17 cellular contexts compared by ENCODE assay signal in genomic region chr4:139728840-139729239, GRCh38.
DNase-seq lines count a peak whose midpoint lies in the region; ATAC-seq and TF ChIP-seq lines count a peak whose summit lies in the region.
"Had no signal": no experiment of that assay in that cellular context is flagged by ENCODE, and none has a peak within 500 bp of the region (broad histone marks: within the 10 kb centered on the region; RNA-seq: fewer than 3 reads in every experiment).

No MANE protein-coding gene starts in this region.

- no peak overlapping the region for H3K27ac ChIP-seq in psoas muscle
- H3K27ac ChIP-seq: 22Rv1, parathyroid adenoma, thoracic aorta had no signal

- peaks cover 2% of the 10 kb centered on the region for H3K4me1 ChIP-seq in psoas muscle

- H3K27ac Mint-ChIP-seq in endothelial cell (ENCODE audit: unreplicated experiment) (peak overlapping the region; percentile 22), type B pancreatic cell (peak overlapping the region; percentile 88)
- H3K27ac Mint-ChIP-seq: activated CD4-positive, alpha-beta T cell treated with anti-CD3 and anti-CD28 coated beads, Interleukin-2, amount 10 ng/mL, durations not matched to agents 7 days and 5 days had no signal

- no peaks in the 10 kb centered on the region for H3K9me3 Mint-ChIP-seq in endothelial cell (ENCODE audit: unreplicated experiment)
- H3K9me3 Mint-ChIP-seq in type B pancreatic cell = no peaks in the 10 kb centered on the region
- H3K9me3 Mint-ChIP-seq: activated CD4-positive, alpha-beta T cell treated with anti-CD3 and anti-CD28 coated beads, Interleukin-2, amount 10 ng/mL, durations not matched to agents 7 days and 5 days had no signal

- no peaks in the 10 kb centered on the region for H3K27me3 ChIP-seq in psoas muscle (ENCODE audit: insufficient read depth in 3 of 3, low read length in 2 of 3)

- H3K4me3 Mint-ChIP-seq in endothelial cell (ENCODE audit: unreplicated experiment) (peak overlapping the region; percentile 34), type B pancreatic cell (no peak overlapping the region)
- H3K4me3 Mint-ChIP-seq: activated CD4-positive, alpha-beta T cell treated with anti-CD3 and anti-CD28 coated beads, Interleukin-2, amount 10 ng/mL, durations not matched to agents 7 days and 5 days had no signal

- peaks cover 0 to 7% of the 10 kb centered on the region in 2 donors for H3K36me3 ChIP-seq in psoas muscle (ENCODE audit: insufficient read depth in 1 of 2, low read depth in 1 of 2)

- H3K27me3 Mint-ChIP-seq in endothelial cell (ENCODE audit: unreplicated experiment) = peaks cover 11% of the 10 kb centered on the region
- H3K27me3 Mint-ChIP-seq in type B pancreatic cell = no peaks in the 10 kb centered on the region

- H3K36me3 Mint-ChIP-seq in endothelial cell (ENCODE audit: low read depth, unreplicated experiment) (peaks cover 19% of the 10 kb centered on the region), type B pancreatic cell (peaks cover 11% of the 10 kb centered on the region)

- no peaks in the 10 kb centered on the region for H3K9me3 ChIP-seq in psoas muscle
- H3K9me3 ChIP-seq: thoracic aorta had no signal

- H3K4me1 Mint-ChIP-seq in endothelial cell (ENCODE audit: unreplicated experiment) = peaks cover 40% of the 10 kb centered on the region
- H3K4me1 Mint-ChIP-seq in type B pancreatic cell (ENCODE audit: unreplicated experiment) = peaks cover 39% of the 10 kb centered on the region
- H3K4me1 Mint-ChIP-seq: activated CD4-positive, alpha-beta T cell treated with anti-CD3 and anti-CD28 coated beads, Interleukin-2, amount 10 ng/mL, durations not matched to agents 7 days and 5 days had no signal

- WGBS in psoas muscle, 3 donors = 92 to 93% (median 92%) methylated on average over 3 of the region's 3 CpGs

- H3K4me3 ChIP-seq in psoas muscle = no peak overlapping the region
- H3K4me3 ChIP-seq: thoracic aorta had no signal

- ATAC-seq in psoas muscle (no peak), GM18517 (IDR thresholded peaks at IDR 0.05; ENCODE audit: unreplicated experiment) (no peak)
- ATAC-seq: left ventricle myocardium superior had no signal

- TF ChIP-seq CTCF in endothelial cell (IDR thresholded peaks at IDR 0.05; ENCODE audit: unreplicated experiment) = no peak
- no peak for TF ChIP-seq CTCF in type B pancreatic cell (conservative IDR thresholded peaks at IDR 0.05)
- no peak for TF ChIP-seq CTCF in psoas muscle (IDR thresholded peaks at IDR 0.05)

- intact Hi-C loops in posterior cingulate gyrus (cut with DNase I) = no loop called here
- intact Hi-C loops in psoas muscle (cut with DNase I) = no loop called here

- DNase-seq in NCI-H2227 (lab: John Stamatoyannopoulos, UW; ENCODE audit: unreplicated experiment) (peak; percentile 31), NCI-H2227 treated with DMSO at 0.1 percent for 48 hours (lab: John Stamatoyannopoulos, UW) (no peak), NCI-H2171 (lab: John Stamatoyannopoulos, UW) (peak; percentile 39), endothelial cell (ENCODE audit: low spot score) (no peak), type B pancreatic cell (ENCODE audit: extremely low spot score, unreplicated experiment) (no peak), posterior cingulate gyrus (no peak), psoas muscle (no peak)
- DNase-seq: activated CD4-positive, alpha-beta T cell treated with anti-CD3 and anti-CD28 coated beads, Interleukin-2, amount 10 ng/mL, durations not matched to agents 7 days and 5 days; activated naive CD4-positive, alpha-beta T cell; anterior cingulate cortex; GOT3; left ventricle myocardium superior; MV-4-11 had no signal

Comparison
In these comparisons a context has a peak if more than half of its experiments do, and no peak if none do; other contexts are left out.
1. DNase-seq: peak in NCI-H2227 (single experiment) and NCI-H2171 (single experiment); none in NCI-H2227 treated with DMSO at 0.1 percent for 48 hours (single experiment), endothelial cell (single experiment), type B pancreatic cell (single experiment), posterior cingulate gyrus (0 of 10) and psoas muscle (0 of 2).